In the genomic region with DNA sequence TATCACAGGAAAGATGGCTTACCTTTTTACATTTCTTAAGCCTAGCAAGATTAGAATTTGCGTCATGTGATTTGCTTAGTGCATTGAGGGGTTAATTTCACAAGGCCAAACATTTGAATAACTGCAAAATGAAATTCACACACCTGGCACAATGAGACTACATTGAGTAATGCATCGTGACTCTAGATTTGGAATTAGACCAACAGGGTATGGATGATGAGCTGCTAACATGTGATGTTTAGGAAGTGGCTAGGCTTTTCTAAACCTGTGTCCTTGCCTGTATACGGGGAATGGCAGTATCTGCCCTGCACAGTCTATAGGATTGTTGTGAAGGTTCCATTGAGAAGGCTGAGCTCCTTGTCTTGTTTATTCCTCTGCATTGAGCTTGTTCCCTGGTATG, we compare ENCODE assay signal across 19 cellular contexts.
"Had no signal": no experiment of that assay in that cellular context is flagged by ENCODE, and none has a peak within 500 bp of the region (broad histone marks: within the 10 kb centered on the region; RNA-seq: fewer than 3 reads in every experiment).

No MANE protein-coding gene starts in this region.

- H3K4me1 ChIP-seq: left ventricle myocardium inferior, parathyroid adenoma, sigmoid colon, stomach, testis, upper lobe of right lung had no signal

- H3K4me3 ChIP-seq: dorsolateral prefrontal cortex, hepatocyte, left ventricle myocardium inferior, sigmoid colon, stomach, testis, upper lobe of right lung had no signal

- H3K36me3 Mint-ChIP-seq: naive thymus-derived CD8-positive, alpha-beta T cell had no signal

- H3K27ac Mint-ChIP-seq: activated T-helper 1 cell treated with anti-CD3 and anti-CD28 coated beads, Interleukin-12 subunit alpha, Interleukin-12 subunit beta, Interleukin-2, Interleukin-4 antibody, amounts not matched to agents 30 ng/mL and 10 ng/mL and 1 ng/mL, durations not matched to agents 14 hours and 24 hours and 36 hours; naive thymus-derived CD8-positive, alpha-beta T cell; T-helper 2 cell treated with Interferon-gamma antibody and Interleukin-4, amounts not matched to agents 5 μg/mL and 100 μg/mL, for 36 hours had no signal

- FAIRE-seq: astrocyte had no signal

- H3K4me1 Mint-ChIP-seq: naive thymus-derived CD8-positive, alpha-beta T cell had no signal

- H3K9me3 ChIP-seq: left ventricle myocardium inferior, neutrophil, sigmoid colon, stomach, testis, upper lobe of right lung had no signal

- H3K4me2 ChIP-seq: hepatocyte had no signal

- H3K27me3 ChIP-seq: dorsolateral prefrontal cortex, hepatocyte, neutrophil, sigmoid colon, stomach, testis, upper lobe of right lung had no signal

- H3K79me2 ChIP-seq: hepatocyte, parathyroid adenoma had no signal

- H3K9ac ChIP-seq: parathyroid adenoma had no signal

- ATAC-seq: activated CD4-positive, CD25-positive, alpha-beta regulatory T cell treated with anti-CD3 and anti-CD28 coated beads, Interleukin-2, amount 50 U/mL, for 24 hours; naive thymus-derived CD8-positive, alpha-beta T cell; upper lobe of right lung had no signal

- H3K36me3 ChIP-seq: left ventricle myocardium inferior, neutrophil, sigmoid colon, stomach, upper lobe of right lung had no signal

- H3K4me3 Mint-ChIP-seq: activated T-helper 1 cell treated with anti-CD3 and anti-CD28 coated beads, Interleukin-12 subunit alpha, Interleukin-12 subunit beta, Interleukin-2, Interleukin-4 antibody, amounts not matched to agents 30 ng/mL and 10 ng/mL and 1 ng/mL, durations not matched to agents 14 hours and 24 hours and 36 hours; naive thymus-derived CD8-positive, alpha-beta T cell; T-helper 2 cell treated with Interferon-gamma antibody and Interleukin-4, amounts not matched to agents 5 μg/mL and 100 μg/mL, for 36 hours had no signal

- H2AFZ ChIP-seq: hepatocyte, parathyroid adenoma had no signal

- H3K27ac ChIP-seq: dorsolateral prefrontal cortex, hepatocyte, left ventricle myocardium inferior, neutrophil, parathyroid adenoma, sigmoid colon, stomach, testis, upper lobe of right lung had no signal

- H3K9me3 Mint-ChIP-seq: activated T-helper 1 cell treated with anti-CD3 and anti-CD28 coated beads, Interleukin-12 subunit alpha, Interleukin-12 subunit beta, Interleukin-2, Interleukin-4 antibody, amounts not matched to agents 30 ng/mL and 10 ng/mL and 1 ng/mL, durations not matched to agents 14 hours and 24 hours and 36 hours; T-helper 2 cell treated with Interferon-gamma antibody and Interleukin-4, amounts not matched to agents 5 μg/mL and 100 μg/mL, for 36 hours had no signal

- DNase-seq: activated CD4-positive, alpha-beta T cell treated with anti-CD3 and anti-CD28 coated beads, Interleukin-2, amount 50 U/mL, for 1 hour; activated CD8-positive, alpha-beta memory T cell treated with anti-CD3 and anti-CD28 coated beads for 24 hours; activated naive CD4-positive, alpha-beta T cell treated with Interleukin-2 at 50 U/mL for 16 hours; dorsolateral prefrontal cortex; left ventricle myocardium inferior; mesenchymal stem cell; naive thymus-derived CD8-positive, alpha-beta T cell; sigmoid colon; stimulated activated CD4-positive, alpha-beta T cell treated with anti-CD3 and anti-CD28 coated beads, Interleukin-1b, Interleukin-23, amount 100 ng/mL, for 48 hours; stomach; testis; upper lobe of right lung had no signal
